ENCODE assay signal across 13 cellular contexts in the genomic region with DNA sequence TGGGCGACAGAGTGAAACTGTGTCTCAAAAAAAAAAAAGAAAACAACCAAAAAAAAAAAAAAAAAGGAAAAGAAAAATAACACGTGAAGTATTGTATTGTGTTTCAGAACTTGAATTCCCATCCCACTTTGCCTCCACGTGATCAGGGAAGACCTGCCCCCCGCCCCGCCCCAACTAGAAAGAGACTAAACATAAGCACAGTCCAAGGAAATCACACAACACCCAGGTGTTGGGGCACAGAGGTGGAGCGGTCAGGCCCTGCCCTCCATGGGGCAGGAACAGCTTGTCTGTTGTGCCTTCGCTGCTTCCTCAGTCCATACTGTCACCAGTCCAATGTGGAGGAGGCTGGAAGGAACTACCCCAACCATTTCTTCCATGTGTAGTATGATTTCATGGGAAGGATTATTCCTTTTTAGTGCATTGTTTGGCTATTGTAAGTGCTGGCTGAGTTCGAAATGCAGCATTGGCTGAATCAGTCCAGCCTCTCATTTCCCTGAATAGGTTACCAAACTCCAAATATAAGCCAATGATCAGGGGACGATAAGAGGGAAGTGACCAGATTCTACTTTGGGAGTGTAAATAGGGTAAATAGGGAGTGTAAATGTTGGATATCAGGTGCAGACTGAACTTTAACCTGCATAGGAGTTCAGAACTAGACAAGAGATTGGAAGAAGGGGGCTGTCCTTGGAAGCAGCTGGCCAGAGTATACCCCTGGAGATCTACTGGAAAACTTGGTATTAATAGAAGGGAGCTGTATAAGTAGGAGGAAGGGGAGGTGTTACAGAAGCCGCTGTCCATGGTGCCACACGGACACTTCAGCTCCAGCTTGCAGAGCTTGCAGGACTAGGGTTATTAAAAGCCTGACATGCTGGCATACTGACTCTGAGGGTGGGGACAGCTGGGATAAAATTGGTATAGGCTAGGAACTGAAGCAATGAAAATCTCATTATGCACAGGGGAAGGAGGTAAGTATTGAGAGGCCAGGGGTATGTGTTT. TPM values are rescaled to one million over a fixed set of nuclear protein-coding genes. Genes with fewer than 3 reads are reported as not detected.
DNase-seq lines count a peak whose midpoint lies in the region; ATAC-seq and TF ChIP-seq lines count a peak whose summit lies in the region.
"Had no signal": no experiment of that assay in that cellular context is flagged by ENCODE, and none has a peak within 500 bp of the region (broad histone marks: within the 10 kb centered on the region; RNA-seq: fewer than 3 reads in every experiment).

No MANE protein-coding gene starts in this region.

- H3K4me3 ChIP-seq in A673 (ENCODE audit: low read depth, low read length, poor library complexity, severe bottlenecking), result no peak overlapping the region
- H3K4me3 ChIP-seq: BLaER1 treated with 17β-estradiol and CSF1 and Interleukin-3, amounts not matched to agents 10 nM and 100 nM had no signal

- no peak overlapping the region for H3K4me3 Mint-ChIP-seq in stimulated activated effector memory CD8-positive, alpha-beta T cell treated with anti-CD3 and anti-CD28 coated beads, Interleukin-12 subunit alpha, Interleukin-12 subunit beta, amount 100 ng/mL, for 72 hours
- H3K4me3 Mint-ChIP-seq: immature natural killer cell had no signal

- H3K27ac ChIP-seq in A673 (ENCODE audit: low read depth, low read length, poor library complexity, severe bottlenecking), result no peak overlapping the region
- H3K27ac ChIP-seq: BLaER1 treated with 17β-estradiol and CSF1 and Interleukin-3, amounts not matched to agents 10 nM and 100 nM; parathyroid adenoma had no signal

- no TSS peak for BruUV-seq in A673 (replicated peaks; lab: Mats Ljungman, UMichigan)

- H3K36me3 Mint-ChIP-seq in stimulated activated effector memory CD8-positive, alpha-beta T cell treated with anti-CD3 and anti-CD28 coated beads, Interleukin-12 subunit alpha, Interleukin-12 subunit beta, amount 100 ng/mL, for 72 hours, result peaks cover 6% of the 10 kb centered on the region

- H3K36me3 ChIP-seq in A673 (ENCODE audit: insufficient read depth, low read length, poor library complexity, severe bottlenecking), result no peaks in the 10 kb centered on the region

- POLR2A ChIA-PET in A673 (lab: Charles Lee; ENCODE audit: low non-redundant PET), result no interaction called here

- CTCF ChIA-PET in A673 (lab: Charles Lee), result no interaction called here

- H3K9me3 ChIP-seq in A673 (ENCODE audit: low read depth, low read length, poor library complexity, severe bottlenecking), result no peaks in the 10 kb centered on the region
- H3K9me3 ChIP-seq: BLaER1 treated with 17β-estradiol and CSF1 and Interleukin-3, amounts not matched to agents 10 nM and 100 nM had no signal

- H3K27me3 ChIP-seq in A673 (replicated peaks; ENCODE audit: insufficient read depth, low read depth, low read length, poor library complexity), result no peaks in the 10 kb centered on the region
- H3K27me3 ChIP-seq: BLaER1 treated with 17β-estradiol and CSF1 and Interleukin-3, amounts not matched to agents 10 nM and 100 nM had no signal

- peak; percentile 41 for DNase-seq in A673 (ENCODE audit: low spot score)
- peak; percentile 8 for DNase-seq in HK-2 (ENCODE audit: unreplicated experiment)
- DNase-seq in astrocyte of the hippocampus (ENCODE audit: low read depth, low spot score), result peak; percentile 71
- DNase-seq in iPS-NIHi11 (ENCODE audit: low spot score), result peak; percentile 76
- DNase-seq in stimulated activated effector memory CD8-positive, alpha-beta T cell treated with anti-CD3 and anti-CD28 coated beads, Interleukin-12 subunit alpha, Interleukin-12 subunit beta, amount 100 ng/mL, for 72 hours (ENCODE audit: low spot score in 2 of 2), result no peak
- DNase-seq in SKM-1 treated with dmso at 0.1 percent for 144 hours (lab: John Stamatoyannopoulos, UW; ENCODE audit: unreplicated experiment), result no peak
- DNase-seq in cortex of kidney (lab: John Stamatoyannopoulos, UW), result no peak
- no peak for DNase-seq in RPMI8226
- DNase-seq: activated CD4-positive, alpha-beta T cell treated with anti-CD3 and anti-CD28 coated beads for 1 hour; immature natural killer cell; NCI-H2081 treated with DMSO at 0.1 percent for 48 hours had no signal

- intact Hi-C loops in A673 (cut with micrococcal nuclease; ENCODE audit: unreplicated experiment), result no loop called here

- no peak for TF ChIP-seq CTCF in A673 (conservative IDR thresholded peaks at IDR 0.05; ENCODE audit: low read depth, low read length)

- H3K9me3 Mint-ChIP-seq in stimulated activated effector memory CD8-positive, alpha-beta T cell treated with anti-CD3 and anti-CD28 coated beads, Interleukin-12 subunit alpha, Interleukin-12 subunit beta, amount 100 ng/mL, for 72 hours, result no peaks in the 10 kb centered on the region
- H3K9me3 Mint-ChIP-seq: immature natural killer cell had no signal

- H3K27ac Mint-ChIP-seq in stimulated activated effector memory CD8-positive, alpha-beta T cell treated with anti-CD3 and anti-CD28 coated beads, Interleukin-12 subunit alpha, Interleukin-12 subunit beta, amount 100 ng/mL, for 72 hours, result no peak overlapping the region

- H3K4me1 ChIP-seq in A673 (ENCODE audit: insufficient read depth, low read length, poor library complexity, severe bottlenecking), result no peaks in the 10 kb centered on the region
- H3K4me1 ChIP-seq: parathyroid adenoma had no signal

- ATAC-seq in stimulated activated effector memory CD8-positive, alpha-beta T cell treated with anti-CD3 and anti-CD28 coated beads, Interleukin-12 subunit alpha, Interleukin-12 subunit beta, amount 100 ng/mL, for 72 hours, result no peak

- no peaks in the 10 kb centered on the region for H3K4me1 Mint-ChIP-seq in stimulated activated effector memory CD8-positive, alpha-beta T cell treated with anti-CD3 and anti-CD28 coated beads, Interleukin-12 subunit alpha, Interleukin-12 subunit beta, amount 100 ng/mL, for 72 hours
- H3K4me1 Mint-ChIP-seq: immature natural killer cell had no signal

RNA-seq across cellular contexts. Expression of a gene that starts 50.7 kb away (rescaled TPM):
- total RNA-seq in A673 (2021), result 15.8 and 18.0 TPM in 2 replicates

Comparison
In these comparisons a context has a peak if more than half of its experiments do, and no peak if none do; other contexts are left out.
1. DNase-seq: peak in A673 (single experiment), HK-2 (single experiment), astrocyte of the hippocampus (single experiment) and iPS-NIHi11 (single experiment); none in stimulated activated effector memory CD8-positive, alpha-beta T cell treated with anti-CD3 and anti-CD28 coated beads, Interleukin-12 subunit alpha, Interleukin-12 subunit beta, amount 100 ng/mL, for 72 hours (0 of 2), SKM-1 treated with dmso at 0.1 percent for 144 hours (single experiment), cortex of kidney (single experiment) and RPMI8226 (single experiment).